In the genomic region with DNA sequence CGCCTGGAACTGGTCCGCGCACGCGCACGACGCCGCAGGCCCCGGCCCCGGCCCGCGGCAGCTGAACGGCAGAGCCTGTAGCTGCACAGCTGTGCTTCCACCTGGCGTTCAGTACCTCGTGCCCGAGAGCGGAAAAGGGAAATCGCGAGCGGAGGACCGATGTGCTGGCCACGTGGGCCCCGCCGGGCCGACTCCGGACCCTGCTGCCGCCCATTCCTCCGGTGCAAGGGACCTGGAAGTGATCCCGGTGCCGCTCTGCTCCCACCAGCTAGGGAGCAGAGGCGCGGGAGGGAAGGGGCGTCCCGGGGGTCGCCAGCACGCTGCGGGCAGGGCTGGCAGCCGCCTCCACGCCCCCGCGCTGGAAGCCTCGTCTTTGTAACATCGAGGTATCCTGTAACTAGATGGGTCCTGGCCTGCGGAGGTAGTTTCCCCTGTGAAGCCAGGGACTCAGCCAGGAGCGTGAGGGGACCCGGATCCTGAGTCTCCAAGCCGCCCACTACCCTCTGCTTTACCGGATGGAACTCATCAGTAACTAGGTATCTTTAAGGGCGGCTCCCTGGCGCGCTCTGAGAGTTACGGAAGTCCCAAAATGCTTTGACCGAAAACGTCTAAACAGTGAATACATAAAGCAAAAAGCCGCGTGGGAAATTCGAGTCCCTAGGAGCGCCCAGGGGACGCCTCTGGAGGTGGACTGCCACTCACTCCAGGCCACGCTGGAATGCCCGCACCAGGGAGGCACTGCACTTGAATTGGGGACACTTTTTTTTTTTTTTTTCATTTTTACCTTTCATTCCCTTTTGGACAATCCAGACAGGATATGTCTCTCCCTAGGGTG, we compare ENCODE assay signal across 1 cellular context.
A peak's percentile ranks its signal among the peaks of the same experiment; 100 is the strongest.
TF ChIP-seq lines count a peak whose summit lies in the region.

No MANE protein-coding gene starts in this region.

TF ChIP-seq in K562, 482 proteins besides CTCF, POLR2A, EP300 and RAD21 (continued from another document and continues in another):
- TF ChIP-seq SIN3A (IDR thresholded peaks at IDR 0.05; ENCODE audit: borderline replicate concordance in 2 of 2, control insufficient read depth in 1 of 2, low read depth in 2 of 2, low read length in 2 of 2) (peak; percentile 88 to 90; a peak in 2 of 4 replicates), NFYB (IDR thresholded peaks at IDR 0.05; ENCODE audit: extremely low read depth, insufficient read length) (no peak), FOXK2 (conservative IDR thresholded peaks at IDR 0.05 in 1 of 2, IDR thresholded peaks at IDR 0.05 in 1 of 2; ENCODE audit: low read depth in 2 of 2) (peak in 1 of 2 experiments; percentile 33; a peak in 2 of 4 replicates), SLC30A9 (CRISPR knock-in tag; IDR thresholded peaks at IDR 0.05) (no peak), ZNF165 (CRISPR knock-in tag; IDR thresholded peaks at IDR 0.05; ENCODE audit: borderline replicate concordance) (no peak), ZKSCAN8 (CRISPR knock-in tag; IDR thresholded peaks at IDR 0.05) (no peak), GABPB2 (CRISPR knock-in tag; conservative IDR thresholded peaks at IDR 0.05) (no peak), ZNF324 (CRISPR knock-in tag; IDR thresholded peaks at IDR 0.05) (no peak), GABPA (tag; conservative IDR thresholded peaks at IDR 0.05; ENCODE audit: low read depth) (peak; percentile 55; the same call in 1 of the 2 replicates), EGR1 (conservative IDR thresholded peaks at IDR 0.05) (peak; percentile 88), CBX2 (IDR thresholded peaks at IDR 0.05; ENCODE audit: insufficient read depth, low read length, poor library complexity, severe bottlenecking) (no peak), ZNF134 (CRISPR knock-in tag; conservative IDR thresholded peaks at IDR 0.05) (no peak), COPS2 (conservative IDR thresholded peaks at IDR 0.05) (no peak), RBM15 (IDR thresholded peaks at IDR 0.05; ENCODE audit: insufficient read depth, low read length) (no peak), SPI1 (IDR thresholded peaks at IDR 0.05; ENCODE audit: borderline replicate concordance, low read depth, low read length) (peak; percentile 53; the same call in 1 of the 2 replicates), POLR2AphosphoS5 (IDR thresholded peaks at IDR 0.05; ENCODE audit: control insufficient read depth, insufficient read depth, low read depth, low read length) (peak; percentile 3; the same call in 1 of the 2 replicates), TRIM28 (IDR thresholded peaks at IDR 0.05) (no peak), HSF4 (CRISPR knock-in tag; IDR thresholded peaks at IDR 0.05; ENCODE audit: borderline replicate concordance) (no peak), TCF7L2 (IDR thresholded peaks at IDR 0.05; ENCODE audit: low read depth, low read length) (no peak), CHD2 (IDR thresholded peaks at IDR 0.05; ENCODE audit: low read depth, low read length) (peak; percentile 42; the same call in 1 of the 2 replicates), ZBTB1 (CRISPR knock-in tag; IDR thresholded peaks at IDR 0.05; ENCODE audit: borderline replicate concordance, low read depth) (peak; percentile 39; the same call in 1 of the 2 replicates), SP1 (CRISPR knock-in tag; IDR thresholded peaks at IDR 0.05) (peak; percentile 54; the same call in 1 of the 2 replicates), ZNF778 (CRISPR knock-in tag; IDR thresholded peaks at IDR 0.05) (no peak), ZNF41 (CRISPR knock-in tag; conservative IDR thresholded peaks at IDR 0.05) (no peak), PHTF2 (CRISPR knock-in tag; IDR thresholded peaks at IDR 0.05) (no peak), ZNF316 (IDR thresholded peaks at IDR 0.05) (no peak), SIRT6 (IDR thresholded peaks at IDR 0.05; ENCODE audit: low read depth, low read length) (no peak), SETDB1 (IDR thresholded peaks at IDR 0.05; ENCODE audit: low read length) (no peak), MBD2 (IDR thresholded peaks at IDR 0.05; ENCODE audit: borderline replicate concordance, low read depth) (no peak; the same call in 1 of the 2 replicates), RBM39 (optimal IDR thresholded peaks at IDR 0.05; ENCODE audit: low read depth, low read length) (no peak), ZNF76 (CRISPR knock-in tag; IDR thresholded peaks at IDR 0.05; ENCODE audit: borderline replicate concordance) (0 out of 2 replicates have a peak, but pooled peaks have one; percentile 37), ZNF561 (CRISPR knock-in tag; conservative IDR thresholded peaks at IDR 0.05) (no peak), TCF7 (IDR thresholded peaks at IDR 0.05; ENCODE audit: borderline replicate concordance) (peak; percentile 74; the same call in 1 of the 2 replicates), C11orf30 (IDR thresholded peaks at IDR 0.05; ENCODE audit: low read depth) (no peak), PYGO2 (tag; IDR thresholded peaks at IDR 0.05) (no peak), ETV5 (CRISPR knock-in tag; IDR thresholded peaks at IDR 0.05; ENCODE audit: low read depth) (peak; percentile 78), NFATC3 (IDR thresholded peaks at IDR 0.05) (no peak), ZNF239 (CRISPR knock-in tag; IDR thresholded peaks at IDR 0.05) (no peak; the same call in 1 of the 2 replicates), ELF2 (CRISPR knock-in tag; IDR thresholded peaks at IDR 0.05) (peak; percentile 76), ARHGAP35 (IDR thresholded peaks at IDR 0.05; ENCODE audit: partially characterized antibody) (no peak)
- TF ChIP-seq, protein P1, sequence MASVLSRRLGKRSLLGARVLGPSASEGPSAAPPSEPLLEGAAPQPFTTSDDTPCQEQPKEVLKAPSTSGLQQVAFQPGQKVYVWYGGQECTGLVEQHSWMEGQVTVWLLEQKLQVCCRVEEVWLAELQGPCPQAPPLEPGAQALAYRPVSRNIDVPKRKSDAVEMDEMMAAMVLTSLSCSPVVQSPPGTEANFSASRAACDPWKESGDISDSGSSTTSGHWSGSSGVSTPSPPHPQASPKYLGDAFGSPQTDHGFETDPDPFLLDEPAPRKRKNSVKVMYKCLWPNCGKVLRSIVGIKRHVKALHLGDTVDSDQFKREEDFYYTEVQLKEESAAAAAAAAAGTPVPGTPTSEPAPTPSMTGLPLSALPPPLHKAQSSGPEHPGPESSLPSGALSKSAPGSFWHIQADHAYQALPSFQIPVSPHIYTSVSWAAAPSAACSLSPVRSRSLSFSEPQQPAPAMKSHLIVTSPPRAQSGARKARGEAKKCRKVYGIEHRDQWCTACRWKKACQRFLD (CRISPR knock-in tag; IDR thresholded peaks at IDR 0.05) = no peak; the same call in 1 of the 2 replicates
- TF ChIP-seq, protein P2, sequence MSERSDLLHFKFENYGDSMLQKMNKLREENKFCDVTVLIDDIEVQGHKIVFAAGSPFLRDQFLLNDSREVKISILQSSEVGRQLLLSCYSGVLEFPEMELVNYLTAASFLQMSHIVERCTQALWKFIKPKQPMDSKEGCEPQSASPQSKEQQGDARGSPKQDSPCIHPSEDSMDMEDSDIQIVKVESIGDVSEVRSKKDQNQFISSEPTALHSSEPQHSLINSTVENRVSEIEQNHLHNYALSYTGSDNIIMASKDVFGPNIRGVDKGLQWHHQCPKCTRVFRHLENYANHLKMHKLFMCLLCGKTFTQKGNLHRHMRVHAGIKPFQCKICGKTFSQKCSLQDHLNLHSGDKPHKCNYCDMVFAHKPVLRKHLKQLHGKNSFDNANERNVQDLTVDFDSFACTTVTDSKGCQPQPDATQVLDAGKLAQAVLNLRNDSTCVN (CRISPR knock-in tag; IDR thresholded peaks at IDR 0.05) = no peak
- TF ChIP-seq, protein P3, sequence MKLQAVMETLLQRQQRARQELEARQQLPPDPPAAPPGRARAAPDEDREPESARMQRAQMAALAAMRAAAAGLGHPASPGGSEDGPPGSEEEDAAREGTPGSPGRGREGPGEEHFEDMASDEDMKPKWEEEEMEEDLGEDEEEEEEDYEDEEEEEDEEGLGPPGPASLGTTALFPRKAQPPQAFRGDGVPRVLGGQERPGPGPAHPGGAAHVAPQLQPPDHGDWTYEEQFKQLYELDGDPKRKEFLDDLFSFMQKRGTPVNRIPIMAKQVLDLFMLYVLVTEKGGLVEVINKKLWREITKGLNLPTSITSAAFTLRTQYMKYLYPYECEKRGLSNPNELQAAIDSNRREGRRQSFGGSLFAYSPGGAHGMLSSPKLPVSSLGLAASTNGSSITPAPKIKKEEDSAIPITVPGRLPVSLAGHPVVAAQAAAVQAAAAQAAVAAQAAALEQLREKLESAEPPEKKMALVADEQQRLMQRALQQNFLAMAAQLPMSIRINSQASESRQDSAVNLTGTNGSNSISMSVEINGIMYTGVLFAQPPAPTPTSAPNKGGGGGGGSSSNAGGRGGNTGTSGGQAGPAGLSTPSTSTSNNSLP (IDR thresholded peaks at IDR 0.05; ENCODE audit: borderline replicate concordance, low read depth, low read length) = no peak
- TF ChIP-seq, protein P4, sequence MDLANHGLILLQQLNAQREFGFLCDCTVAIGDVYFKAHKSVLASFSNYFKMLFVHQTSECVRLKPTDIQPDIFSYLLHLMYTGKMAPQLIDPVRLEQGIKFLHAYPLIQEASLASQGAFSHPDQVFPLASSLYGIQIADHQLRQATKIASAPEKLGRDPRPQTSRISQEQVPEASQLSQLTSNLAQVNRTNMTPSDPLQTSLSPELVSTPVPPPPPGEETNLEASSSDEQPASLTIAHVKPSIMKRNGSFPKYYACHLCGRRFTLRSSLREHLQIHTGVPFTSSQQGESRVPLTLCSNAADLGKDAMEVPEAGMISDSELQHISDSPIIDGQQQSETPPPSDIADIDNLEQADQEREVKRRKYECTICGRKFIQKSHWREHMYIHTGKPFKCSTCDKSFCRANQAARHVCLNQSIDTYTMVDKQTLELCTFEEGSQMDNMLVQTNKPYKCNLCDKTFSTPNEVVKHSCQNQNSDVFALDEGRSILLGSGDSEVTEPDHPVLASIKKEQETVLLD (IDR thresholded peaks at IDR 0.05) = 0 out of 2 replicates have a peak, but pooled peaks have one; percentile 28
- TF ChIP-seq, protein P5, sequence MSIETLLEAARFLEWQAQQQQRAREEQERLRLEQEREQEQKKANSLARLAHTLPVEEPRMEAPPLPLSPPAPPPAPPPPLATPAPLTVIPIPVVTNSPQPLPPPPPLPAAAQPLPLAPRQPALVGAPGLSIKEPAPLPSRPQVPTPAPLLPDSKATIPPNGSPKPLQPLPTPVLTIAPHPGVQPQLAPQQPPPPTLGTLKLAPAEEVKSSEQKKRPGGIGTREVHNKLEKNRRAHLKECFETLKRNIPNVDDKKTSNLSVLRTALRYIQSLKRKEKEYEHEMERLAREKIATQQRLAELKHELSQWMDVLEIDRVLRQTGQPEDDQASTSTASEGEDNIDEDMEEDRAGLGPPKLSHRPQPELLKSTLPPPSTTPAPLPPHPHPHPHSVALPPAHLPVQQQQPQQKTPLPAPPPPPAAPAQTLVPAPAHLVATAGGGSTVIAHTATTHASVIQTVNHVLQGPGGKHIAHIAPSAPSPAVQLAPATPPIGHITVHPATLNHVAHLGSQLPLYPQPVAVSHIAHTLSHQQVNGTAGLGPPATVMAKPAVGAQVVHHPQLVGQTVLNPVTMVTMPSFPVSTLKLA (conservative IDR thresholded peaks at IDR 0.05) = peak; percentile 95 to 98
- TF ChIP-seq, protein P6, sequence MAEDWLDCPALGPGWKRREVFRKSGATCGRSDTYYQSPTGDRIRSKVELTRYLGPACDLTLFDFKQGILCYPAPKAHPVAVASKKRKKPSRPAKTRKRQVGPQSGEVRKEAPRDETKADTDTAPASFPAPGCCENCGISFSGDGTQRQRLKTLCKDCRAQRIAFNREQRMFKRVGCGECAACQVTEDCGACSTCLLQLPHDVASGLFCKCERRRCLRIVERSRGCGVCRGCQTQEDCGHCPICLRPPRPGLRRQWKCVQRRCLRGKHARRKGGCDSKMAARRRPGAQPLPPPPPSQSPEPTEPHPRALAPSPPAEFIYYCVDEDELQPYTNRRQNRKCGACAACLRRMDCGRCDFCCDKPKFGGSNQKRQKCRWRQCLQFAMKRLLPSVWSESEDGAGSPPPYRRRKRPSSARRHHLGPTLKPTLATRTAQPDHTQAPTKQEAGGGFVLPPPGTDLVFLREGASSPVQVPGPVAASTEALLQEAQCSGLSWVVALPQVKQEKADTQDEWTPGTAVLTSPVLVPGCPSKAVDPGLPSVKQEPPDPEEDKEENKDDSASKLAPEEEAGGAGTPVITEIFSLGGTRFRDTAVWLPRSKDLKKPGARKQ (CRISPR knock-in tag; IDR thresholded peaks at IDR 0.05) = no peak
- TF ChIP-seq, protein P7, sequence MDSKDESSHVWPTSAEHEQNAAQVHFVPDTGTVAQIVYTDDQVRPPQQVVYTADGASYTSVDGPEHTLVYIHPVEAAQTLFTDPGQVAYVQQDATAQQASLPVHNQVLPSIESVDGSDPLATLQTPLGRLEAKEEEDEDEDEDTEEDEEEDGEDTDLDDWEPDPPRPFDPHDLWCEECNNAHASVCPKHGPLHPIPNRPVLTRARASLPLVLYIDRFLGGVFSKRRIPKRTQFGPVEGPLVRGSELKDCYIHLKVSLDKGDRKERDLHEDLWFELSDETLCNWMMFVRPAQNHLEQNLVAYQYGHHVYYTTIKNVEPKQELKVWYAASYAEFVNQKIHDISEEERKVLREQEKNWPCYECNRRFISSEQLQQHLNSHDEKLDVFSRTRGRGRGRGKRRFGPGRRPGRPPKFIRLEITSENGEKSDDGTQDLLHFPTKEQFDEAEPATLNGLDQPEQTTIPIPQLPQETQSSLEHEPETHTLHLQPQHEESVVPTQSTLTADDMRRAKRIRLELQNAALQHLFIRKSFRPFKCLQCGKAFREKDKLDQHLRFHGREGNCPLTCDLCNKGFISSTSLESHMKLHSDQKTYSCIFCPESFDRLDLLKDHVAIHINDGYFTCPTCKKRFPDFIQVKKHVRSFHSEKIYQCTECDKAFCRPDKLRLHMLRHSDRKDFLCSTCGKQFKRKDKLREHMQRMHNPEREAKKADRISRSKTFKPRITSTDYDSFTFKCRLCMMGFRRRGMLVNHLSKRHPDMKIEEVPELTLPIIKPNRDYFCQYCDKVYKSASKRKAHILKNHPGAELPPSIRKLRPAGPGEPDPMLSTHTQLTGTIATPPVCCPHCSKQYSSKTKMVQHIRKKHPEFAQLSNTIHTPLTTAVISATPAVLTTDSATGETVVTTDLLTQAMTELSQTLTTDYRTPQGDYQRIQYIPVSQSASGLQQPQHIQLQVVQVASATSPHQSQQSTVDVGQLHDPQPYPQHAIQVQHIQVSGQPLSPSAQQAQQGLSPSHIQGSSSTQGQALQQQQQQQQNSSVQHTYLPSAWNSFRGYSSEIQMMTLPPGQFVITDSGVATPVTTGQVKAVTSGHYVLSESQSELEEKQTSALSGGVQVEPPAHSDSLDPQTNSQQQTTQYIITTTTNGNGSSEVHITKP (IDR thresholded peaks at IDR 0.05; ENCODE audit: partially characterized antibody) = no peak
- TF ChIP-seq, protein P8, sequence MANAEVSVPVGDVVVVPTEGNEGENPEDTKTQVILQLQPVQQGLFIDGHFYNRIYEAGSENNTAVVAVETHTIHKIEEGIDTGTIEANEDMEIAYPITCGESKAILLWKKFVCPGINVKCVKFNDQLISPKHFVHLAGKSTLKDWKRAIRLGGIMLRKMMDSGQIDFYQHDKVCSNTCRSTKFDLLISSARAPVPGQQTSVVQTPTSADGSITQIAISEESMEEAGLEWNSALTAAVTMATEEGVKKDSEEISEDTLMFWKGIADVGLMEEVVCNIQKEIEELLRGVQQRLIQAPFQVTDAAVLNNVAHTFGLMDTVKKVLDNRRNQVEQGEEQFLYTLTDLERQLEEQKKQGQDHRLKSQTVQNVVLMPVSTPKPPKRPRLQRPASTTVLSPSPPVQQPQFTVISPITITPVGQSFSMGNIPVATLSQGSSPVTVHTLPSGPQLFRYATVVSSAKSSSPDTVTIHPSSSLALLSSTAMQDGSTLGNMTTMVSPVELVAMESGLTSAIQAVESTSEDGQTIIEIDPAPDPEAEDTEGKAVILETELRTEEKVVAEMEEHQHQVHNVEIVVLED (CRISPR knock-in tag; IDR thresholded peaks at IDR 0.05) = no peak
